In genomic region chr2:112764071-112765044, GRCh38 we compare ENCODE assay signal across 8 cellular contexts. TPM values are rescaled to one million over a fixed set of nuclear protein-coding genes. Genes with fewer than 3 reads are reported as not detected.
A peak's percentile ranks its signal among the peaks of the same experiment; 100 is the strongest.
DNase-seq lines count a peak whose midpoint lies in the region; ATAC-seq, FAIRE-seq and TF ChIP-seq lines count a peak whose summit lies in the region.

Gene CKAP2L (minus strand): TSS chr2:112764609. CDS start chr2:112764598, 11 bp downstream.

- ATAC-seq in A549: peak; percentile 99
- ATAC-seq in GM18868 (IDR thresholded peaks at IDR 0.05; ENCODE audit: unreplicated experiment): peak; percentile 97
- peak; percentile 94 for ATAC-seq in HG03103 (IDR thresholded peaks at IDR 0.05; ENCODE audit: low read depth, unreplicated experiment)

- H3K4me2 ChIP-seq in A549: peak within 1 kb of the TSS; percentile 77

- CTCF ChIA-PET in A549 (lab: Yijun Ruan, JAX): interaction anchor here (0.8 to 1.9 kb wide), 3 partner anchors 14 to 177 kb away, joined by 3 to 10 read pairs (median 4); no protein-coding TSS in a partner anchor

- H3K4me3 ChIP-seq in A549 (peak within 1 kb of the TSS; percentile 75), iPS-11a (ENCODE audit: low read depth, low read length) (peak within 1 kb of the TSS; percentile 83), skeletal muscle cell (ENCODE audit: low read depth, low read length) (peak within 1 kb of the TSS; percentile 88)

- TF ChIP-seq RAD21 in A549 (conservative IDR thresholded peaks at IDR 0.05 in 1 of 2, IDR thresholded peaks at IDR 0.05 in 1 of 2): no peak

- H3K9me3 ChIP-seq in A549: no peaks in the 10 kb centered on the region

- H3K4me1 ChIP-seq in A549: peaks cover 29% of the 10 kb centered on the region; the same call in 2 of the 3 replicates

- no peak for TF ChIP-seq POLR2A in A549 (IDR thresholded peaks at IDR 0.05; ENCODE audit: low read length)

- TF ChIP-seq CTCF in A549 (IDR thresholded peaks at IDR 0.05): no peak

- POLR2A ChIA-PET in A549 (lab: Yijun Ruan, JAX): no interaction called here

- DNase-seq in A549 (ENCODE audit: low read depth in 1 of 2, low spot score in 1 of 2): peak; percentile 96 to 98
- peak; percentile 97 for DNase-seq in NCI-H2171 (lab: John Stamatoyannopoulos, UW)
- peak; percentile 96 for DNase-seq in UCSD-AML1 (lab: John Stamatoyannopoulos, UW; ENCODE audit: unreplicated experiment)
- peak; percentile 95 for DNase-seq in brain pericyte (ENCODE audit: low read depth, low spot score)
- DNase-seq in skeletal muscle cell (ENCODE audit: low read depth): peak; percentile 95

- no peak for TF ChIP-seq EP300 in A549 (IDR thresholded peaks at IDR 0.05)

- H3K27ac ChIP-seq in A549: peak within 1 kb of the TSS; percentile 75 to 86

- peak; percentile 59 for FAIRE-seq in A549 (lab: Jason Lieb, UNC)

- WGBS in A549 (ENCODE audit: missing lambda C conversion rate): 2% methylated on average over 50 of the region's 79 CpGs

TF ChIP-seq in A549, 52 proteins besides CTCF, POLR2A, EP300 and RAD21:
- TF ChIP-seq, protein P1, sequence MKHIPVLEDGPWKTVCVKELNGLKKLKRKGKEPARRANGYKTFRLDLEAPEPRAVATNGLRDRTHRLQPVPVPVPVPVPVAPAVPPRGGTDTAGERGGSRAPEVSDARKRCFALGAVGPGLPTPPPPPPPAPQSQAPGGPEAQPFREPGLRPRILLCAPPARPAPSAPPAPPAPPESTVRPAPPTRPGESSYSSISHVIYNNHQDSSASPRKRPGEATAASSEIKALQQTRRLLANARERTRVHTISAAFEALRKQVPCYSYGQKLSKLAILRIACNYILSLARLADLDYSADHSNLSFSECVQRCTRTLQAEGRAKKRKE (CRISPR knock-in tag; IDR thresholded peaks at IDR 0.05; ENCODE audit: low read depth): no peak
- TF ChIP-seq JUN (IDR thresholded peaks at IDR 0.05): peak in 1 of 2 experiments; percentile 68; a peak in 2 of 5 replicates
- peak; percentile 13; the same call in 1 of the 2 replicates for TF ChIP-seq USF2 (IDR thresholded peaks at IDR 0.05)
- no peak for TF ChIP-seq REST (IDR thresholded peaks at IDR 0.05)
- peak; percentile 35; the same call in 1 of the 2 replicates for TF ChIP-seq KDM1A (IDR thresholded peaks at IDR 0.05; ENCODE audit: low read depth)
- no peak for TF ChIP-seq ZNF302 (CRISPR knock-in tag; IDR thresholded peaks at IDR 0.05)
- no peak for TF ChIP-seq HES2 (IDR thresholded peaks at IDR 0.05)
- peak; percentile 36; the same call in 1 of the 2 replicates for TF ChIP-seq RFX5 (IDR thresholded peaks at IDR 0.05)
- TF ChIP-seq KDM5A (IDR thresholded peaks at IDR 0.05): 0 out of 2 replicates have a peak, but pooled peaks have one; percentile 35
- TF ChIP-seq E2F6 (IDR thresholded peaks at IDR 0.05; ENCODE audit: borderline replicate concordance, low read depth): peak; percentile 45; the same call in 1 of the 2 replicates
- 0 out of 2 replicates have a peak, but pooled peaks have one; percentile 41 for TF ChIP-seq PHF8 (IDR thresholded peaks at IDR 0.05; ENCODE audit: borderline replicate concordance, low read depth)
- peak; percentile 60; the same call in 1 of the 2 replicates for TF ChIP-seq HDAC2 (IDR thresholded peaks at IDR 0.05)
- no peak for TF ChIP-seq NFE2L2 (conservative IDR thresholded peaks at IDR 0.05; ENCODE audit: low read length)
- peak; percentile 73 for TF ChIP-seq MAX (IDR thresholded peaks at IDR 0.05)
- TF ChIP-seq ESRRA (IDR thresholded peaks at IDR 0.05; ENCODE audit: borderline replicate concordance, low read length): no peak
- TF ChIP-seq TP53 (CRISPR knock-in tag; IDR thresholded peaks at IDR 0.05): no peak

RNA-seq across cellular contexts. Expression of gene CKAP2L, which starts in this region (rescaled TPM):
- polyA plus RNA-seq in A549 (2011; rRNA removed): 11.3 and 14.0 TPM in 2 replicates
- 4.3 and 4.4 TPM in 2 replicates for polyA plus RNA-seq in A549 (2012; cell fraction: cytosol; rRNA removed)
- polyA plus RNA-seq in A549 (2012; cell fraction: nucleus; rRNA removed): 1.8 and 2.1 TPM in 2 replicates
- polyA plus RNA-seq in A549 (2017; fragmentation: RNase III; extraction: RNeasy Plus Mini Kit Qiagen cat#74134 plus additional on column Dnase treatment): 14.0 to 17.1 TPM (median 15.9 TPM) in 3 replicates
- 3.9 and 7.9 TPM in 2 replicates for polyA minus RNA-seq in A549 (2011; rRNA and poly(A)+ RNA removed)

Comparison
In these comparisons a context has a peak if more than half of its experiments do, and no peak if none do; other contexts are left out.
1. Peak in every context shown above with its lines: DNase-seq, ATAC-seq, H3K4me3 ChIP-seq and H3K27ac ChIP-seq.